Comparison of ENCODE assay signal across 1 cellular context in the genomic region with DNA sequence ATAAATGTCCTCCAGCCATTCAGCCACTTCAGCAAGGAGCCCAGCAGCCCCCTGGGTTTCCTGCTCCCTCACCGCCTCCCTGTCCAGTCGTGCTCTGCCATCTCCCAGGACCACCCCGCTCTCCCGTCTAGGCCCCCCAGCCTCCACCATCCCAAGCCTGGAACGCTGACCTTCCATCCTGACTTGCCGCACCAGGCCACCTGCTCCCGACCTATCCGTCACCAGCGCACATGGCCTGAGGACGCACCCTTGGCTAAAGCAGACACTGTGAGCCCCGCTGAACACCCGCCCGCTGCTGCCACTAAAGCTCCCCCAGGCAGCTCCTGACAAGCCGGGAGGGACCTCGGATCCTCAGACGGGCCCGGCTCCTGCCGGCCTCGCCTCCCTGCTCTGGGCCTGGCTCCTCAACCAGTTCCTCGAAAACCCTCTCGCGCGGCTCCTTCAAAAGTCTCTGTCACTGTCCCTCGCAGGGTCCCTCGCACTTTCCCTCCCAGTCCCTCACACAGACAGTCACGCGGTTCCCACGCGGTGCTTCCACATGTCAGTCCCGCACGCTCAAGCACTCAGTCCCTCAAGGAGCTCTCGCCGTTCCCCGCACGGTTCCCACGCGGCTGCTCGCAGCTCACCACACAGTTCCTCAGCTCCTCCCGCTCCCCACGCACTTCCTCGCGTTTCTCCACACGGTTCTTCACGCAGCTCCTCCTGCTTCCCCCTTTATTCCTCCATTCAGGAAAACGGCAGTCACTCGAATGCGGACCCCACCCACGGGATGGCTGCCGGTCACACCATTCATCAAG.
TF ChIP-seq lines count a peak whose summit lies in the region.

No MANE protein-coding gene starts in this region.

TF ChIP-seq in HepG2, 621 proteins besides CTCF, POLR2A, EP300 and RAD21:
- TF ChIP-seq EZH2 (conservative IDR thresholded peaks at IDR 0.05; ENCODE audit: low read depth, low read length) (peak; percentile 46), CHCHD3 (CRISPR knock-in tag; IDR thresholded peaks at IDR 0.05) (no peak)
TF ChIP-seq in HepG2: peak in this region for 1.
